Comparison of ENCODE assay signal across 17 cellular contexts in genomic region chr13:77009011-77009410, GRCh38. TPM values are rescaled to one million over a fixed set of nuclear protein-coding genes. Genes with fewer than 3 reads are reported as not detected.
A peak's percentile ranks its signal among the peaks of the same experiment; 100 is the strongest.
DNase-seq lines count a peak whose midpoint lies in the region; ATAC-seq and TF ChIP-seq lines count a peak whose summit lies in the region.
"Had no signal": no experiment of that assay in that cellular context is flagged by ENCODE, and none has a peak within 500 bp of the region (broad histone marks: within the 10 kb centered on the region; RNA-seq: fewer than 3 reads in every experiment).

No MANE protein-coding gene starts in this region.

- in situ Hi-C loops in GM13976 (cut with MboI; ENCODE audit: low sequenced_read_pairs, unreplicated experiment): no loop called here

- no peak overlapping the region for H3K4me3 ChIP-seq in MG63
- H3K4me3 ChIP-seq: PC-9 had no signal

- no peaks in the 10 kb centered on the region for H3K9me3 ChIP-seq in MG63

- peak overlapping the region; percentile 49 for H3K27ac Mint-ChIP-seq in activated naive CD8-positive, alpha-beta T cell treated with anti-CD3 and anti-CD28 coated beads, Interleukin-2, amount 50 U/mL, for 24 hours
- H3K27ac Mint-ChIP-seq: activated CD4-positive, alpha-beta T cell treated with anti-CD3 and anti-CD28 coated beads, Interleukin-2, amount 10 ng/mL, durations not matched to agents 7 days and 5 days; H9; IgD-negative memory B cell had no signal

- peaks cover 53% of the 10 kb centered on the region for H3K36me3 Mint-ChIP-seq in activated naive CD8-positive, alpha-beta T cell treated with anti-CD3 and anti-CD28 coated beads, Interleukin-2, amount 50 U/mL, for 24 hours (ENCODE audit: low read depth)
- H3K36me3 Mint-ChIP-seq: IgD-negative memory B cell had no signal

- no peaks in the 10 kb centered on the region for H3K9me3 Mint-ChIP-seq in activated naive CD8-positive, alpha-beta T cell treated with anti-CD3 and anti-CD28 coated beads, Interleukin-2, amount 50 U/mL, for 24 hours
- H3K9me3 Mint-ChIP-seq: activated CD4-positive, alpha-beta T cell treated with anti-CD3 and anti-CD28 coated beads, Interleukin-2, amount 10 ng/mL, durations not matched to agents 7 days and 5 days; H9 had no signal

- peaks cover 31% of the 10 kb centered on the region for H3K4me1 Mint-ChIP-seq in activated naive CD8-positive, alpha-beta T cell treated with anti-CD3 and anti-CD28 coated beads, Interleukin-2, amount 50 U/mL, for 24 hours
- H3K4me1 Mint-ChIP-seq: H9 had no signal

- TF ChIP-seq CTCF in GM13976 (IDR thresholded peaks at IDR 0.05; ENCODE audit: borderline replicate concordance, control extremely low read depth, extremely low read depth, insufficient read depth, missing control alignments): no peak

- peaks cover 61% of the 10 kb centered on the region for H3K36me3 ChIP-seq in MG63

- no peak overlapping the region for H3K4me3 Mint-ChIP-seq in activated naive CD8-positive, alpha-beta T cell treated with anti-CD3 and anti-CD28 coated beads, Interleukin-2, amount 50 U/mL, for 24 hours
- H3K4me3 Mint-ChIP-seq: activated CD4-positive, alpha-beta T cell treated with anti-CD3 and anti-CD28 coated beads, Interleukin-2, amount 10 ng/mL, durations not matched to agents 7 days and 5 days; H9; IgD-negative memory B cell had no signal

- DNase-seq in stimulated activated CD4-positive, alpha-beta T cell treated with anti-CD3 and anti-CD28 coated beads, Interleukin-15, amount 100 ng/mL, for 24 hours: peak; percentile 19
- DNase-seq in stimulated activated CD4-positive, alpha-beta T cell treated with anti-CD3 and anti-CD28 coated beads, Interleukin-2, amount 100 ng/mL, for 48 hours: no peak
- DNase-seq in activated naive CD8-positive, alpha-beta T cell treated with anti-CD3 and anti-CD28 coated beads, Interleukin-2, amount 50 U/mL, for 24 hours: no peak
- no peak for DNase-seq in GM13976 (ENCODE audit: low spot score)
- DNase-seq in dedifferentiated amniotic fluid mesenchymal stem cell (ENCODE audit: extremely low spot score): no peak
- no peak for DNase-seq in NCI-H2029 treated with DMSO at 0.1 percent for 48 hours (lab: John Stamatoyannopoulos, UW)
- DNase-seq in MG63: no peak
- DNase-seq: activated CD4-positive, alpha-beta T cell treated with anti-CD3 and anti-CD28 coated beads, Interleukin-2, amount 10 ng/mL, durations not matched to agents 7 days and 5 days; AML-193; H9; kidney; NCI-H446 treated with DMSO at 0.1 percent for 48 hours; PC-9; retina; stimulated activated CD4-positive, alpha-beta T cell treated with anti-CD3 and anti-CD28 coated beads, Interleukin-4, amount 100 ng/mL, for 1 hour had no signal

- no peaks in the 10 kb centered on the region for H3K27me3 Mint-ChIP-seq in activated naive CD8-positive, alpha-beta T cell treated with anti-CD3 and anti-CD28 coated beads, Interleukin-2, amount 50 U/mL, for 24 hours
- H3K27me3 Mint-ChIP-seq: activated CD4-positive, alpha-beta T cell treated with anti-CD3 and anti-CD28 coated beads, Interleukin-2, amount 10 ng/mL, durations not matched to agents 7 days and 5 days; IgD-negative memory B cell had no signal

- peak; percentile 75 for ATAC-seq in HG02884 (IDR thresholded peaks at IDR 0.05; ENCODE audit: unreplicated experiment)
- ATAC-seq in activated naive CD8-positive, alpha-beta T cell treated with anti-CD3 and anti-CD28 coated beads, Interleukin-2, amount 50 U/mL, for 24 hours: peak; percentile 79

- H3K27me3 ChIP-seq in MG63: no peaks in the 10 kb centered on the region

RNA-seq across cellular contexts. Expression of gene CLN5, which starts 17.1 kb away (rescaled TPM):
- 13.5 and 17.1 TPM in 2 replicates for total RNA-seq in MG63 (2014; rRNA removed; shearing (Covaris generic); ENCODE audit: low replicate concordance)

RNA-seq across cellular contexts. Expression of gene FBXL3, which starts 17.9 kb away (rescaled TPM):
- total RNA-seq in MG63 (2014; rRNA removed; shearing (Covaris generic); ENCODE audit: low replicate concordance): 27.3 and 32.5 TPM in 2 replicates
